18 cellular contexts compared by ENCODE assay signal in genomic region chr2:136216073-136216472, GRCh38.
DNase-seq lines count a peak whose midpoint lies in the region; ATAC-seq and TF ChIP-seq lines count a peak whose summit lies in the region.
"Had no signal": no experiment of that assay in that cellular context is flagged by ENCODE, and none has a peak within 500 bp of the region (broad histone marks: within the 10 kb centered on the region; RNA-seq: fewer than 3 reads in every experiment).

No MANE protein-coding gene starts in this region.

- no peak overlapping the region for H2BK15ac ChIP-seq in neuronal stem cell (ENCODE audit: low read length)

- H3K27me3 ChIP-seq in HL-60 (ENCODE audit: insufficient read depth, poor library complexity, severe bottlenecking) (no peaks in the 10 kb centered on the region), neuronal stem cell (ENCODE audit: control insufficient read depth in 3 of 3, insufficient read depth in 3 of 3, low read depth in 1 of 3, low read length in 3 of 3) (peaks cover 0 to 3% (median 0%) of the 10 kb centered on the region in 3 experiments)
- H3K27me3 ChIP-seq: SJSA1 had no signal

- no peaks in the 10 kb centered on the region for H3K36me3 ChIP-seq in neuronal stem cell (replicated peaks in 1 of 2; ENCODE audit: control insufficient read depth in 2 of 2, insufficient read depth in 2 of 2, low read length in 2 of 2)
- H3K36me3 ChIP-seq: SJSA1 had no signal

- H3K4me3 Mint-ChIP-seq in activated B cell treated with CpG ODN at 0.5 μM for 24 hours (no peak overlapping the region), endothelial cell (ENCODE audit: unreplicated experiment) (no peak overlapping the region)
- H3K4me3 Mint-ChIP-seq in naive thymus-derived CD8-positive, alpha-beta T cell: no peak overlapping the region
- H3K4me3 Mint-ChIP-seq: CD8-positive, alpha-beta memory T cell had no signal

- DNase-seq in HL-60 (ENCODE audit: low read depth in 1 of 2, low spot score in 1 of 2): peak; percentile 85 to 87
- peak; percentile 39 for DNase-seq in NOMO-1 treated with dmso at 0.1 percent for 144 hours (lab: John Stamatoyannopoulos, UW; ENCODE audit: unreplicated experiment)
- no peak for DNase-seq in activated B cell treated with CpG ODN at 0.5 μM for 24 hours
- no peak for DNase-seq in neuronal stem cell (ENCODE audit: low spot score)
- no peak for DNase-seq in naive thymus-derived CD8-positive, alpha-beta T cell
- DNase-seq in NCI-H82 (lab: John Stamatoyannopoulos, UW): no peak
- DNase-seq in endothelial cell (ENCODE audit: low spot score): no peak
- DNase-seq: ACHN; CD8-positive, alpha-beta memory T cell; GOT3; IMR-90; NCI-H1048; NCI-H146; NCI-H2227 treated with DMSO at 0.1 percent for 48 hours; NCI-H526; T-helper 1 cell had no signal

- H3K36me3 Mint-ChIP-seq in activated B cell treated with CpG ODN at 0.5 μM for 24 hours (ENCODE audit: low read depth) (no peaks in the 10 kb centered on the region), endothelial cell (ENCODE audit: low read depth, unreplicated experiment) (no peaks in the 10 kb centered on the region)
- no peaks in the 10 kb centered on the region for H3K36me3 Mint-ChIP-seq in naive thymus-derived CD8-positive, alpha-beta T cell
- H3K36me3 Mint-ChIP-seq: CD8-positive, alpha-beta memory T cell had no signal

- H3K9me3 ChIP-seq in neuronal stem cell (replicated peaks in 1 of 2; ENCODE audit: control insufficient read depth in 2 of 2, insufficient read depth in 1 of 2, low read depth in 1 of 2, low read length in 2 of 2): no peaks in the 10 kb centered on the region
- H3K9me3 ChIP-seq: SJSA1 had no signal

- H4K91ac ChIP-seq in neuronal stem cell (ENCODE audit: low read depth, low read length, poor library complexity): no peak overlapping the region

- no peaks in the 10 kb centered on the region for H3K79me1 ChIP-seq in neuronal stem cell (ENCODE audit: low read depth, low read length)

- H2BK12ac ChIP-seq in neuronal stem cell (ENCODE audit: low read length): no peak overlapping the region

- H3K23ac ChIP-seq in neuronal stem cell (ENCODE audit: low read depth, low read length, poor library complexity): no peak overlapping the region

- CTCF ChIA-PET in activated B cell treated with CpG ODN at 0.5 μM for 24 hours (lab: Charles Lee): interaction anchor here (1.6 to 3.0 kb wide), 3 partner anchors 9 to 79 kb away, joined by 4 to 11 read pairs (median 8); no protein-coding TSS in a partner anchor

- H3K27me3 Mint-ChIP-seq in activated B cell treated with CpG ODN at 0.5 μM for 24 hours (no peaks in the 10 kb centered on the region), endothelial cell (ENCODE audit: unreplicated experiment) (peaks cover 3% of the 10 kb centered on the region)
- no peaks in the 10 kb centered on the region for H3K27me3 Mint-ChIP-seq in naive thymus-derived CD8-positive, alpha-beta T cell
- H3K27me3 Mint-ChIP-seq: CD8-positive, alpha-beta memory T cell had no signal

- H3K4me1 Mint-ChIP-seq in activated B cell treated with CpG ODN at 0.5 μM for 24 hours: peaks cover 98% of the 10 kb centered on the region
- peaks cover 24 to 74% (median 42%) of the 10 kb centered on the region in 4 donors for H3K4me1 Mint-ChIP-seq in naive thymus-derived CD8-positive, alpha-beta T cell
- peaks cover 8% of the 10 kb centered on the region for H3K4me1 Mint-ChIP-seq in endothelial cell (ENCODE audit: unreplicated experiment)

- no peak overlapping the region for H3K14ac ChIP-seq in neuronal stem cell (ENCODE audit: low read length)

- H3K27ac Mint-ChIP-seq in activated B cell treated with CpG ODN at 0.5 μM for 24 hours: peak overlapping the region; percentile 97
- H3K27ac Mint-ChIP-seq in naive thymus-derived CD8-positive, alpha-beta T cell: peak overlapping the region in 3 of 10 donors; percentile 20 to 81 (median 57)
- H3K27ac Mint-ChIP-seq in endothelial cell (ENCODE audit: unreplicated experiment): no peak overlapping the region

- no peak overlapping the region for H3K9ac ChIP-seq in neuronal stem cell (ENCODE audit: low read depth, low read length, poor library complexity)

- peak overlapping the region; percentile 76 for H3K27ac ChIP-seq in HL-60 (replicated peaks)
- peak overlapping the region; percentile 70 for H3K27ac ChIP-seq in neuronal stem cell (replicated peaks; ENCODE audit: low read length)
- H3K27ac ChIP-seq: SJSA1 had no signal

- no peaks in the 10 kb centered on the region for H3K9me3 Mint-ChIP-seq in activated B cell treated with CpG ODN at 0.5 μM for 24 hours
- H3K9me3 Mint-ChIP-seq in naive thymus-derived CD8-positive, alpha-beta T cell: peaks cover 0 to 2% (median 0%) of the 10 kb centered on the region in 9 donors
- no peaks in the 10 kb centered on the region for H3K9me3 Mint-ChIP-seq in endothelial cell (ENCODE audit: unreplicated experiment)
- H3K9me3 Mint-ChIP-seq: CD8-positive, alpha-beta memory T cell had no signal

- no peak for TF ChIP-seq CTCF in HL-60 (IDR thresholded peaks at IDR 0.05; ENCODE audit: insufficient read depth, low read length)
- no peak for TF ChIP-seq CTCF in activated B cell treated with CpG ODN at 0.5 μM for 24 hours (IDR thresholded peaks at IDR 0.05)
- TF ChIP-seq CTCF in endothelial cell (IDR thresholded peaks at IDR 0.05; ENCODE audit: unreplicated experiment): no peak

- POLR2A ChIA-PET in activated B cell treated with CpG ODN at 0.5 μM for 24 hours (lab: Charles Lee): interaction anchor here (0.9 to 7.4 kb wide), 6 partner anchors 9 to 163 kb away, joined by 3 to 82 read pairs (median 24); partner anchors contain the start of gene CXCR4
- POLR2A ChIA-PET in naive thymus-derived CD8-positive, alpha-beta T cell (lab: Charles Lee): interaction anchor here (0.9 to 1.4 kb wide), 3 partner anchors 11 to 97 kb away, joined by 3 to 4 read pairs (median 3); no protein-coding TSS in a partner anchor

- H2AFZ ChIP-seq in neuronal stem cell (ENCODE audit: low read length): no peak overlapping the region

- peaks cover 0 to 20% of the 10 kb centered on the region in 2 donors for H3K4me1 ChIP-seq in neuronal stem cell (ENCODE audit: control insufficient read depth in 2 of 2, insufficient read depth in 1 of 2, low read depth in 1 of 2, low read length in 2 of 2)

- H2BK120ac ChIP-seq in neuronal stem cell (ENCODE audit: low read depth, low read length): no peak overlapping the region

- no peak overlapping the region for H3K4me2 ChIP-seq in neuronal stem cell (ENCODE audit: insufficient read depth, low read length, poor library complexity, severe bottlenecking)

- H2AK5ac ChIP-seq in neuronal stem cell (ENCODE audit: low read depth, low read length): no peak overlapping the region

- no peak overlapping the region for H2BK5ac ChIP-seq in neuronal stem cell (ENCODE audit: low read length)

- H3K4me3 ChIP-seq in HL-60 (replicated peaks; ENCODE audit: insufficient read depth, low read length) (no peak overlapping the region), neuronal stem cell (ENCODE audit: low read length in 2 of 2) (no peak overlapping the region)
- H3K4me3 ChIP-seq: SJSA1 had no signal

- no peak for ATAC-seq in activated B cell treated with CpG ODN at 0.5 μM for 24 hours (ENCODE audit: low read depth)
- ATAC-seq in HG02623 (IDR thresholded peaks at IDR 0.05; ENCODE audit: unreplicated experiment): no peak
- ATAC-seq in naive thymus-derived CD8-positive, alpha-beta T cell: no peak

- H3K18ac ChIP-seq in neuronal stem cell (ENCODE audit: low read length): no peak overlapping the region

- H4K8ac ChIP-seq in neuronal stem cell (ENCODE audit: low read depth, low read length): no peak overlapping the region

- WGBS in neuronal stem cell (ENCODE audit: extremely low coverage in 2 of 2, insufficient read length in 2 of 2, insufficient replicate concordance in 1 of 2), 2 donors: no CpG with 5 or more reads among the region's 4 CpGs

- H3K4ac ChIP-seq in neuronal stem cell (ENCODE audit: low read length): no peak overlapping the region

- intact Hi-C loops in activated B cell treated with CpG ODN at 0.5 μM for 24 hours (cut with micrococcal nuclease): no loop called here

Comparison
In these comparisons a context has a peak if more than half of its experiments do, and no peak if none do; other contexts are left out.
1. DNase-seq: peak in HL-60 (2 of 2) and NOMO-1 treated with dmso at 0.1 percent for 144 hours (single experiment); none in activated B cell treated with CpG ODN at 0.5 μM for 24 hours (single experiment), neuronal stem cell (single experiment), naive thymus-derived CD8-positive, alpha-beta T cell (0 of 10), NCI-H82 (single experiment) and endothelial cell (single experiment).